23 cellular contexts compared by ENCODE assay signal in the genomic region with DNA sequence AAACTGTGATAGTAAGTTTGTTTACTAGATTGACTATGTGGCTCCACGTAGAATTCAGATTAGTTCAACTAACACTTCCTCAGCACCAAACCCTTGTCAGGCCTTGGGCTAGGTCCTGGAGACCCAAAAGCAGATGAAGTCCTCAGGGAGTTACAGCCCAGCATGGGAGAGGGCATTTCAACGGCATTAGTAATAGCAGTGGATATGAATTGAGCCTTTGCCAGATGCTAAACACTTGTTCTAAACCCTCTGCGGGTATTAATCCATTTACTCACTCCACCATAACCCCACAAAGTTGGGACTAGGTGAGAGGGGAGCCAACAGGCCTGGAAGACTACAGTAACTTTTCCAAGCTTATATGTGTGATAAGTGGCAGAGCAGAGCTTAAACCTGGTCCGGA.
"Had no signal": no experiment of that assay in that cellular context is flagged by ENCODE, and none has a peak within 500 bp of the region (broad histone marks: within the 10 kb centered on the region; RNA-seq: fewer than 3 reads in every experiment).

No MANE protein-coding gene starts in this region.

- H3K27ac ChIP-seq: epithelial cell of prostate, gastroesophageal sphincter, neural progenitor cell, stomach, suprapubic skin, transverse colon, uterus had no signal

- H3K27me3 ChIP-seq: gastroesophageal sphincter, neural progenitor cell, stomach, suprapubic skin, transverse colon, uterus had no signal

- H3K4me2 ChIP-seq: neural progenitor cell, smooth muscle cell had no signal

- H2AFZ ChIP-seq: neural progenitor cell had no signal

- H3K9me3 ChIP-seq: gastroesophageal sphincter, stomach, suprapubic skin, transverse colon, uterus had no signal

- H3K36me3 ChIP-seq: gastroesophageal sphincter, neural progenitor cell, stomach, suprapubic skin, transverse colon, uterus had no signal

- DNase-seq: activated B cell treated with CpG ODN at 0.5 μM for 24 hours; activated CD4-positive, alpha-beta memory T cell treated with anti-CD3 and anti-CD28 coated beads for 36 hours; activated CD4-positive, alpha-beta T cell treated with anti-CD3 and anti-CD28 coated beads for 36 hours; activated naive CD4-positive, alpha-beta T cell treated with Interleukin-2 at 50 U/mL for 16 hours; activated naive CD8-positive, alpha-beta T cell treated with anti-CD3 and anti-CD28 coated beads for 36 hours; activated T-cell treated with anti-CD3 and anti-CD28 coated beads, Interleukin-2, amount 50 U/mL, for 48 hours; cerebellar nuclear complex; cortex of kidney; head of caudate nucleus; islet precursor cell; left cardiac atrium; naive B cell; posterior cingulate gyrus; stimulated activated CD4-positive, alpha-beta T cell treated with anti-CD3 and anti-CD28 coated beads, Interleukin-15, amount 100 ng/mL, for 24 hours; stomach; T1000; transverse colon; uterus had no signal

- H3K9ac ChIP-seq: neural progenitor cell had no signal

- H3K4me3 ChIP-seq: gastroesophageal sphincter, neural progenitor cell, smooth muscle cell, stomach, suprapubic skin, transverse colon, uterus had no signal

- H3K4me1 ChIP-seq: stomach, suprapubic skin, transverse colon, uterus had no signal
